12 cellular contexts compared by ENCODE assay signal in the genomic region with DNA sequence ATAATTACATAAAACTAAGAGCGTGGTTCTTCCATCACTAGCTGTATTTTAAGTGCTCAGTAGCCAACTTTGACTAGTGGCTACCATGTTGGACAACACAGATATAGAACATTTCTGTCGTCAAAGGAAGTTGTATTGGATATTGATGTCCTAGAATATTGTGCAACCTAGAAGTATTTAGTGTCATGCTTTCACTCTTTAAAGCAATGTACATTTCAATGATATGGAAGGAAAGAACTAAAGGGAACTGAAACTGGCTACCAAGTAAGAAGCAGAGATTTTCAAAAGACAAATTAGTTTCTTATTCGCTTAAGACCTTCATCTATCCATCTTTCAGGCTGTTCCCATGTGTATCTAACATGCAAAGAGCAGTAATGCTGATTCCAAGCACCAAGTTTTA.
DNase-seq lines count a peak whose midpoint lies in the region; ATAC-seq, FAIRE-seq and TF ChIP-seq lines count a peak whose summit lies in the region.
"Had no signal": no experiment of that assay in that cellular context is flagged by ENCODE, and none has a peak within 500 bp of the region (broad histone marks: within the 10 kb centered on the region; RNA-seq: fewer than 3 reads in every experiment).

No MANE protein-coding gene starts in this region.

- H3K27ac ChIP-seq in GM12878 (ENCODE audit: control insufficient read depth, insufficient read depth) = peak overlapping the region; percentile 27
- no peak overlapping the region; the same call in 1 of the 2 replicates for H3K27ac ChIP-seq in MM.1S (ENCODE audit: low read length)
- H3K27ac ChIP-seq: HL-60, thoracic aorta had no signal

- BruUV-seq in GM12878 (replicated peaks; lab: Mats Ljungman, UMichigan) = no TSS peak

- H3K9ac ChIP-seq in GM12878 (ENCODE audit: control insufficient read depth, insufficient read depth, low read length) (no peak overlapping the region), MM.1S (ENCODE audit: low read length) (no peak overlapping the region)

- no peak for TF ChIP-seq RAD21 in GM12878 (IDR thresholded peaks at IDR 0.05; ENCODE audit: insufficient read depth, low read depth, low read length)

- POLR2A ChIA-PET in GM12878 (lab: Charles Lee) = interaction anchor here (1.0 to 1.5 kb wide), 4 partner anchors 19 to 76 kb away, joined by 3 to 14 read pairs (median 4); no protein-coding TSS in a partner anchor

- H3K4me1 ChIP-seq in GM12878 (ENCODE audit: control insufficient read depth, insufficient read depth, low read length) = peaks cover 57% of the 10 kb centered on the region
- peaks cover 51% of the 10 kb centered on the region for H3K4me1 ChIP-seq in MM.1S (ENCODE audit: low read length)

- no peaks in the 10 kb centered on the region for H3K27me3 ChIP-seq in GM12878 (replicated peaks in 1 of 2; ENCODE audit: control insufficient read depth in 2 of 2, insufficient read depth in 2 of 2, low read length in 1 of 2)
- no peaks in the 10 kb centered on the region for H3K27me3 ChIP-seq in MM.1S (replicated peaks; ENCODE audit: insufficient read depth, low read length)

- CTCF ChIA-PET in GM12878 (lab: Yijun Ruan, JAX) = interaction anchor here (1.6 kb wide), 2 partner anchors 27 to 61 kb away, joined by 3 to 6 read pairs; no protein-coding TSS in a partner anchor

- in situ Hi-C loops in GM12878 (cut with MboI) = no loop called here

- ATAC-seq in GM19467 (IDR thresholded peaks at IDR 0.05; ENCODE audit: unreplicated experiment) = peak; percentile 38
- peak; percentile 22 for ATAC-seq in HG03342 (IDR thresholded peaks at IDR 0.05; ENCODE audit: unreplicated experiment)
- peak; percentile 34 for ATAC-seq in GM12878
- ATAC-seq: activated naive CD8-positive, alpha-beta T cell treated with anti-CD3 and anti-CD28 coated beads, Interleukin-2, amount 50 U/mL, for 24 hours had no signal

- H3K36me3 ChIP-seq in GM12878 (ENCODE audit: control insufficient read depth in 2 of 2, insufficient read depth in 2 of 2, low read length in 1 of 2) (peaks cover 23 to 45% of the 10 kb centered on the region in 2 experiments), MM.1S (replicated peaks; ENCODE audit: insufficient read depth, low read length) (peaks cover 25% of the 10 kb centered on the region)

- no peak for TF ChIP-seq EP300 in GM12878 (IDR thresholded peaks at IDR 0.05; ENCODE audit: borderline replicate concordance in 1 of 2, control insufficient read depth in 1 of 2, low read depth in 2 of 2, low read length in 2 of 2)

- no peaks in the 10 kb centered on the region for H3K9me3 ChIP-seq in GM12878 (replicated peaks; ENCODE audit: control insufficient read depth, insufficient read depth, low read length)
- H3K9me3 ChIP-seq in MM.1S (replicated peaks; ENCODE audit: insufficient read depth, low read length) = no peaks in the 10 kb centered on the region
- H3K9me3 ChIP-seq: thoracic aorta had no signal

- peak; percentile 25 for DNase-seq in GM12891 (ENCODE audit: insufficient read length, low spot score)
- DNase-seq in GM12878 (ENCODE audit: low read depth, low spot score) = peak; percentile 55
- DNase-seq in NCI-H2171 treated with DMSO at 0.1 percent for 48 hours (lab: John Stamatoyannopoulos, UW) = no peak
- DNase-seq in MM.1S = no peak
- no peak for DNase-seq in effector CD8-positive, alpha-beta T cell (lab: John Stamatoyannopoulos, UW)
- no peak for DNase-seq in HCEC 1CT
- DNase-seq: activated naive CD8-positive, alpha-beta T cell treated with anti-CD3 and anti-CD28 coated beads, Interleukin-2, amount 50 U/mL, for 24 hours; NCI-H69 had no signal

- SMC1A ChIA-PET in GM12878 (lab: Charles Lee; ENCODE audit: uncharacterized antibody, unreplicated experiment) = interaction anchor here (0.9 to 2.5 kb wide), 8 partner anchors 8 to 531 kb away, joined by 3 to 10 read pairs (median 4); no protein-coding TSS in a partner anchor

- peaks cover 34% of the 10 kb centered on the region for H3F3A ChIP-seq in MM.1S (ENCODE audit: insufficient read depth, low read length)

- FAIRE-seq in GM12891 (lab: Jason Lieb, UNC) (peak; percentile 77), GM12878 (lab: Jason Lieb, UNC) (peak; percentile 84)

- H3K4me3 ChIP-seq in GM12878 (no peak overlapping the region), MM.1S (ENCODE audit: low read length) (no peak overlapping the region)
- H3K4me3 ChIP-seq: thoracic aorta had no signal

- H3K79me2 ChIP-seq in GM12878 (ENCODE audit: control insufficient read depth, insufficient read depth, low read length) = peaks cover 35% of the 10 kb centered on the region
- peaks cover 70% of the 10 kb centered on the region for H3K79me2 ChIP-seq in MM.1S (ENCODE audit: low read length)

- RAD21 ChIA-PET in GM12878 (lab: Charles Lee; ENCODE audit: unreplicated experiment) = interaction anchor here (1.1 to 3.4 kb wide), 4 partner anchors 27 to 75 kb away, joined by 4 to 10 read pairs (median 5); no protein-coding TSS in a partner anchor

- intact Hi-C loops in GM12878 (cut with micrococcal nuclease; ENCODE audit: unreplicated experiment) = loop anchor here (10.0 kb wide), 1 partner anchor 533 kb away; no protein-coding TSS in a partner anchor

- H3K9me2 ChIP-seq in MM.1S (replicated peaks; ENCODE audit: insufficient read depth, low read length) = no peaks in the 10 kb centered on the region

- 44% methylated on average over 3 of the region's 3 CpGs for WGBS in GM12878 (ENCODE audit: insufficient coverage, insufficient replicate concordance, low lambda C conversion rate, missing lambda C conversion rate)

- TF ChIP-seq CTCF in GM12878 (IDR thresholded peaks at IDR 0.05 in 2 of 3, conservative IDR thresholded peaks at IDR 0.05 in 1 of 3; ENCODE audit: control insufficient read depth in 2 of 3, extremely low read depth in 1 of 3, insufficient read depth in 1 of 3, low read depth in 3 of 3, low read length in 3 of 3) = no peak
- no peak for TF ChIP-seq CTCF in MM.1S (IDR thresholded peaks at IDR 0.05; ENCODE audit: low read length)

- no peak overlapping the region for H2AFZ ChIP-seq in GM12878 (ENCODE audit: control insufficient read depth, low read depth, low read length)
- H2AFZ ChIP-seq in MM.1S (ENCODE audit: low read length) = no peak overlapping the region

- TF ChIP-seq POLR2A in GM12891 (IDR thresholded peaks at IDR 0.05; ENCODE audit: low read depth, low read length) (no peak), GM12878 (IDR thresholded peaks at IDR 0.05; ENCODE audit: low read depth, low read length) (no peak)

- H4K20me1 ChIP-seq in GM12878 (ENCODE audit: control insufficient read depth, insufficient read depth) (no peaks in the 10 kb centered on the region), MM.1S (ENCODE audit: insufficient read depth, low read length) (no peaks in the 10 kb centered on the region)

- H3K4me2 ChIP-seq in GM12878 (ENCODE audit: control insufficient read depth, insufficient read depth) = no peak overlapping the region
- no peak overlapping the region for H3K4me2 ChIP-seq in MM.1S (ENCODE audit: low read depth, low read length)

TF ChIP-seq in GM12891, 5 proteins besides CTCF, POLR2A, EP300 and RAD21:
- TF ChIP-seq PAX5 (IDR thresholded peaks at IDR 0.05; ENCODE audit: insufficient read depth, low read length, severe bottlenecking) (no peak), SPI1 (IDR thresholded peaks at IDR 0.05; ENCODE audit: low read depth, low read length) (peak; percentile 95)

TF ChIP-seq in GM12878, 131 proteins besides CTCF, POLR2A, EP300 and RAD21 (continues in another document):
- TF ChIP-seq, protein P1, sequence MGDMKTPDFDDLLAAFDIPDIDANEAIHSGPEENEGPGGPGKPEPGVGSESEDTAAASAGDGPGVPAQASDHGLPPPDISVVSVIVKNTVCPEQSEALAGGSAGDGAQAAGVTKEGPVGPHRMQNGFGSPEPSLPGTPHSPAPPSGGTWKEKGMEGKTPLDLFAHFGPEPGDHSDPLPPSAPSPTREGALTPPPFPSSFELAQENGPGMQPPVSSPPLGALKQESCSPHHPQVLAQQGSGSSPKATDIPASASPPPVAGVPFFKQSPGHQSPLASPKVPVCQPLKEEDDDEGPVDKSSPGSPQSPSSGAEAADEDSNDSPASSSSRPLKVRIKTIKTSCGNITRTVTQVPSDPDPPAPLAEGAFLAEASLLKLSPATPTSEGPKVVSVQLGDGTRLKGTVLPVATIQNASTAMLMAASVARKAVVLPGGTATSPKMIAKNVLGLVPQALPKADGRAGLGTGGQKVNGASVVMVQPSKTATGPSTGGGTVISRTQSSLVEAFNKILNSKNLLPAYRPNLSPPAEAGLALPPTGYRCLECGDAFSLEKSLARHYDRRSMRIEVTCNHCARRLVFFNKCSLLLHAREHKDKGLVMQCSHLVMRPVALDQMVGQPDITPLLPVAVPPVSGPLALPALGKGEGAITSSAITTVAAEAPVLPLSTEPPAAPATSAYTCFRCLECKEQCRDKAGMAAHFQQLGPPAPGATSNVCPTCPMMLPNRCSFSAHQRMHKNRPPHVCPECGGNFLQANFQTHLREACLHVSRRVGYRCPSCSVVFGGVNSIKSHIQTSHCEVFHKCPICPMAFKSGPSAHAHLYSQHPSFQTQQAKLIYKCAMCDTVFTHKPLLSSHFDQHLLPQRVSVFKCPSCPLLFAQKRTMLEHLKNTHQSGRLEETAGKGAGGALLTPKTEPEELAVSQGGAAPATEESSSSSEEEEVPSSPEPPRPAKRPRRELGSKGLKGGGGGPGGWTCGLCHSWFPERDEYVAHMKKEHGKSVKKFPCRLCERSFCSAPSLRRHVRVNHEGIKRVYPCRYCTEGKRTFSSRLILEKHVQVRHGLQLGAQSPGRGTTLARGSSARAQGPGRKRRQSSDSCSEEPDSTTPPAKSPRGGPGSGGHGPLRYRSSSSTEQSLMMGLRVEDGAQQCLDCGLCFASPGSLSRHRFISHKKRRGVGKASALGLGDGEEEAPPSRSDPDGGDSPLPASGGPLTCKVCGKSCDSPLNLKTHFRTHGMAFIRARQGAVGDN (IDR thresholded peaks at IDR 0.05) = peak; percentile 50; the same call in 1 of the 2 replicates
- peak; percentile 64; the same call in 1 of the 2 replicates for TF ChIP-seq NFIC (IDR thresholded peaks at IDR 0.05; ENCODE audit: low read depth, low read length)
- TF ChIP-seq ZBED1 (IDR thresholded peaks at IDR 0.05; ENCODE audit: borderline replicate concordance) = 0 out of 2 replicates have a peak, but pooled peaks have one; percentile 38
- TF ChIP-seq SREBF1 (IDR thresholded peaks at IDR 0.05; ENCODE audit: low read length) = no peak
- 0 out of 2 replicates have a peak, but pooled peaks have one; percentile 35 for TF ChIP-seq BCL11A (IDR thresholded peaks at IDR 0.05; ENCODE audit: low read depth, low read length)
- no peak for TF ChIP-seq SIN3A (IDR thresholded peaks at IDR 0.05; ENCODE audit: low read depth, low read length)
- TF ChIP-seq, protein P2, sequence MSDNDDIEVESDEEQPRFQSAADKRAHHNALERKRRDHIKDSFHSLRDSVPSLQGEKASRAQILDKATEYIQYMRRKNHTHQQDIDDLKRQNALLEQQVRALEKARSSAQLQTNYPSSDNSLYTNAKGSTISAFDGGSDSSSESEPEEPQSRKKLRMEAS (IDR thresholded peaks at IDR 0.05; ENCODE audit: low read depth, low read length) = no peak
- TF ChIP-seq ZSCAN29 (IDR thresholded peaks at IDR 0.05) = no peak

Comparison
In these comparisons a context has a peak if more than half of its experiments do, and no peak if none do; other contexts are left out.
1. DNase-seq: peak in GM12891 (single experiment) and GM12878 (single experiment); none in NCI-H2171 treated with DMSO at 0.1 percent for 48 hours (single experiment), MM.1S (single experiment), effector CD8-positive, alpha-beta T cell (single experiment) and HCEC 1CT (single experiment).
2. Peak in every context shown above with its lines, with median percentiles within 50 percentile points of each other: ATAC-seq.